In the genomic region with DNA sequence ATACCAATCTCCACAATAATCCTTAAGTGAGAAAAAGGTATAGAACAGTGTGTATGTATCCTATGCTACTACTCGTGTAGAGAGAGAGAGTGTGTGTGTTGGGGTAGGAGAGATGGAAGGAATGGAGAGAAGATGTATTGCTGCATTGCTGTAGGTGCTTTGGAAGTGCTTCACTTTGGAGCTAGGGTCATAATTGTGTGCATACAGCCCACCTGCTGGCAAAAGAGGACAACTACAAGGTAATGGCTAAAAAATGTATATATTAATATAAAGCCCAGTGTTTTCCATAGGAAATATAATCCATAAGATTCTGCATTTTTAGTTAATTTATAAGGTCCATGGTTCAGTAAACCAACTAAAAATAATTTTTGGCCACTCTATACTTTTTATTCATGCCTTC, we compare ENCODE assay signal across 8 cellular contexts. TPM values are rescaled to one million over a fixed set of nuclear protein-coding genes. Genes with fewer than 3 reads are reported as not detected.
A peak's percentile ranks its signal among the peaks of the same experiment; 100 is the strongest.
DNase-seq lines count a peak whose midpoint lies in the region; ATAC-seq, FAIRE-seq and TF ChIP-seq lines count a peak whose summit lies in the region.

No MANE protein-coding gene starts in this region.

- no peak for ATAC-seq in pancreas
- ATAC-seq in GM18858 (IDR thresholded peaks at IDR 0.05; ENCODE audit: unreplicated experiment): no peak
- no peak for ATAC-seq in GM19035 (IDR thresholded peaks at IDR 0.05; ENCODE audit: unreplicated experiment)
- ATAC-seq in HG03432 (IDR thresholded peaks at IDR 0.05; ENCODE audit: unreplicated experiment): no peak

- H3K4me3 ChIP-seq in HFF-Myc (replicated peaks; ENCODE audit: low read depth, low read length) (no peak overlapping the region), pancreas (no peak overlapping the region)

- H3K36me3 ChIP-seq in pancreas: no peaks in the 10 kb centered on the region

- intact Hi-C loops in pancreas (cut with DNase I): no loop called here

- FAIRE-seq in D721Med (lab: Jason Lieb, UNC): no peak
- no peak for FAIRE-seq in pancreas (lab: Jason Lieb, UNC)

- no peaks in the 10 kb centered on the region for H3K4me1 ChIP-seq in pancreas

- H3K9me3 ChIP-seq in pancreas: no peaks in the 10 kb centered on the region

- TF ChIP-seq CTCF in D721Med (IDR thresholded peaks at IDR 0.05; ENCODE audit: insufficient read depth, missing control alignments) (peak; percentile 63), HFF-Myc (IDR thresholded peaks at IDR 0.05; ENCODE audit: low read depth, low read length, missing control alignments) (peak; percentile 52), pancreas (IDR thresholded peaks at IDR 0.05) (no peak)

- no peak overlapping the region for H3K27ac ChIP-seq in pancreas

- H3K27me3 ChIP-seq in pancreas: no peaks in the 10 kb centered on the region

- DNase-seq in D721Med (ENCODE audit: insufficient read length, low spot score) (no peak), HFF-Myc (ENCODE audit: extremely low read depth, low read depth) (peak; percentile 20), RKO (ENCODE audit: low spot score) (peak; percentile 67), germinal center (ENCODE audit: low spot score) (peak; percentile 43), pancreas (no peak)

- WGBS in pancreas, 2 donors: 42 to 61% methylated on average over 1 of the region's 1 CpG

RNA-seq across cellular contexts. Expression of gene SERAC1, which starts 36.1 kb away (rescaled TPM):
- 10 to 100 TPM in 1 of 6 donors, 1 to 10 TPM in 5; 7.0 to 14.3 (median 8.1) TPM for total RNA-seq in pancreas
- polyA plus RNA-seq in pancreas: 10 to 100 TPM in 1 of 2 donors, 1 to 10 TPM in 1; 6.3 to 13.1 TPM

RNA-seq across cellular contexts. Expression of gene GTF2H5, which starts 36.2 kb away (rescaled TPM):
- total RNA-seq in pancreas: 10 to 100 TPM in 1 of 6 donors, 1 to 10 TPM in 5; 7.0 to 12.5 (median 8.7) TPM
- 10 to 100 TPM in 1 of 2 donors, 1 to 10 TPM in 1; 3.8 to 11.9 TPM for polyA plus RNA-seq in pancreas

Comparison
In these comparisons a context has a peak if more than half of its experiments do, and no peak if none do; other contexts are left out.
1. DNase-seq: peak in HFF-Myc (single experiment), RKO (single experiment) and germinal center (single experiment); none in D721Med (single experiment) and pancreas (0 of 6).
2. CTCF ChIP-seq: peak in D721Med (single experiment) and HFF-Myc (single experiment); none in pancreas (0 of 4).